16 cellular contexts compared by ENCODE assay signal in the genomic region with DNA sequence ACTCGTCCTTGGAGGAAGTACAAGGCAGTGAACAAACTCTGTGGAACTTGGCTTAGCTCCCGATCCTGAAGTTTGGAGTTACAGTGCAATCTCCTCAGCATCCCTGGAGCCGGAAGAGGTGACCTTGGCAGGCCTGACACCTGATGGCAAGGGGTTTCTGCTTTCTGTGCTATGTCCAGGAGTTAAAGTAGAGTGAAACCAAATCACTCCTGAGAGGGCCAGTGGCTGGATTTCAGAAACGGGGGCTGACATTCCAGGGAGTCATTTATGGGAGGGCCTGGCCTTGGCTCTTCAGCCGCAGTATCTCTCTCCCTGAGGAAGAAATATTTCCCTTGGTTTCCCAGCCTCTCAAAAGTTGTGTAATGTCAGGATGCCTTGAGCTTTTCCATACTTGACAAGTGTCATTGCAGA. TPM values are rescaled to one million over a fixed set of nuclear protein-coding genes. Genes with fewer than 3 reads are reported as not detected.
A peak's percentile ranks its signal among the peaks of the same experiment; 100 is the strongest.
DNase-seq lines count a peak whose midpoint lies in the region; ATAC-seq and TF ChIP-seq lines count a peak whose summit lies in the region.
"Had no signal": no experiment of that assay in that cellular context is flagged by ENCODE, and none has a peak within 500 bp of the region (broad histone marks: within the 10 kb centered on the region; RNA-seq: fewer than 3 reads in every experiment).

No MANE protein-coding gene starts in this region.

- H4K8ac ChIP-seq in neuronal stem cell (ENCODE audit: low read depth, low read length), result no peak overlapping the region

- no peak overlapping the region for H3K4me2 ChIP-seq in neuronal stem cell (ENCODE audit: insufficient read depth, low read length, poor library complexity, severe bottlenecking)

- H3K4me1 ChIP-seq in cardiac muscle cell (ENCODE audit: low read depth), result peaks cover 13% of the 10 kb centered on the region
- peaks cover 1 to 19% of the 10 kb centered on the region in 2 donors for H3K4me1 ChIP-seq in neuronal stem cell (ENCODE audit: control insufficient read depth in 2 of 2, insufficient read depth in 1 of 2, low read depth in 1 of 2, low read length in 2 of 2)
- H3K4me1 ChIP-seq in CD8-positive, alpha-beta T cell (ENCODE audit: insufficient read depth, low read length), result peaks cover 14% of the 10 kb centered on the region

- no peak overlapping the region for H2BK12ac ChIP-seq in neuronal stem cell (ENCODE audit: low read length)

- H2BK5ac ChIP-seq in neuronal stem cell (ENCODE audit: low read length), result no peak overlapping the region

- CTCF ChIA-PET in CD8-positive, alpha-beta T cell (lab: Charles Lee), result interaction anchor here (1.0 to 1.8 kb wide), 3 partner anchors 16 to 50 kb away, joined by 3 to 7 read pairs (median 4); no protein-coding TSS in a partner anchor

- no peak overlapping the region for H2BK120ac ChIP-seq in neuronal stem cell (ENCODE audit: low read depth, low read length)

- no peak overlapping the region for H3K9ac ChIP-seq in neuronal stem cell (ENCODE audit: low read depth, low read length, poor library complexity)
- H3K9ac ChIP-seq: BLaER1 had no signal

- H3K36me3 ChIP-seq in cardiac muscle cell (no peaks in the 10 kb centered on the region), neuronal stem cell (replicated peaks in 1 of 2; ENCODE audit: control insufficient read depth in 2 of 2, insufficient read depth in 2 of 2, low read length in 2 of 2) (no peaks in the 10 kb centered on the region)
- H3K36me3 ChIP-seq in CD8-positive, alpha-beta T cell (ENCODE audit: insufficient read depth, low read length), result no peaks in the 10 kb centered on the region
- H3K36me3 ChIP-seq: BLaER1, SJCRH30 had no signal

- DNase-seq in cardiac muscle cell (ENCODE audit: low read depth in 1 of 2, low spot score in 1 of 2) (peak; percentile 13 to 56), cardiac septum (ENCODE audit: low spot score) (no peak), fibroblast of peridontal ligament (ENCODE audit: extremely low read depth) (peak; percentile 40), neuronal stem cell (ENCODE audit: low spot score) (no peak), NOMO-1 (lab: John Stamatoyannopoulos, UW; ENCODE audit: unreplicated experiment in 2 of 2) (no peak), NCI-H524 treated with DMSO at 0.1 percent for 48 hours (lab: John Stamatoyannopoulos, UW) (no peak), NCI-H187 treated with DMSO at 0.1 percent for 48 hours (lab: John Stamatoyannopoulos, UW) (no peak)
- DNase-seq in CD8-positive, alpha-beta T cell, result no peak
- DNase-seq: DMS79, H9, Karpas-422, NCI-H1436, NCI-H2029, NCI-H345, SJCRH30 had no signal

- no peak overlapping the region for H3K23ac ChIP-seq in neuronal stem cell (ENCODE audit: low read depth, low read length, poor library complexity)

- H3K9me3 ChIP-seq in cardiac muscle cell (ENCODE audit: low read depth) (no peaks in the 10 kb centered on the region), neuronal stem cell (replicated peaks in 1 of 2; ENCODE audit: control insufficient read depth in 2 of 2, insufficient read depth in 1 of 2, low read depth in 1 of 2, low read length in 2 of 2) (no peaks in the 10 kb centered on the region)
- no peaks in the 10 kb centered on the region for H3K9me3 ChIP-seq in CD8-positive, alpha-beta T cell (ENCODE audit: low read length)
- H3K9me3 ChIP-seq: BLaER1, SJCRH30 had no signal

- H3K4me3 ChIP-seq in cardiac muscle cell (no peak overlapping the region), neuronal stem cell (ENCODE audit: low read length in 2 of 2) (no peak overlapping the region)
- no peak overlapping the region for H3K4me3 ChIP-seq in CD8-positive, alpha-beta T cell (ENCODE audit: low read depth, low read length)
- H3K4me3 ChIP-seq: SJCRH30 had no signal

- H3K27me3 Mint-ChIP-seq in CD8-positive, alpha-beta T cell (ENCODE audit: low read depth), result peaks cover 5% of the 10 kb centered on the region

- peaks cover 9% of the 10 kb centered on the region for H3K79me1 ChIP-seq in neuronal stem cell (ENCODE audit: low read depth, low read length)

- H4K91ac ChIP-seq in neuronal stem cell (ENCODE audit: low read depth, low read length, poor library complexity), result no peak overlapping the region

- no peaks in the 10 kb centered on the region for H3K9me3 Mint-ChIP-seq in CD8-positive, alpha-beta T cell
- H3K9me3 Mint-ChIP-seq: H9 had no signal

- no peak for ATAC-seq in CD8-positive, alpha-beta T cell

- POLR2A ChIA-PET in CD8-positive, alpha-beta T cell (lab: Charles Lee), result interaction anchor here (0.9 to 1.0 kb wide), 2 partner anchors 12 to 48 kb away, joined by 3 to 4 read pairs; no protein-coding TSS in a partner anchor

- no peak overlapping the region for H3K14ac ChIP-seq in neuronal stem cell (ENCODE audit: low read length)

- H2AK5ac ChIP-seq in neuronal stem cell (ENCODE audit: low read depth, low read length), result peak overlapping the region; percentile 12

- intact Hi-C loops in cardiac septum (cut with DNase I), result no loop called here
- intact Hi-C loops in CD8-positive, alpha-beta T cell (cut with DNase I, micrococcal nuclease), result no loop called here

- H3K36me3 Mint-ChIP-seq in CD8-positive, alpha-beta T cell, result no peaks in the 10 kb centered on the region

- H2AFZ ChIP-seq in neuronal stem cell (ENCODE audit: low read length), result no peak overlapping the region

- H3K27ac Mint-ChIP-seq in CD8-positive, alpha-beta T cell, result no peak overlapping the region

- peaks cover 22% of the 10 kb centered on the region for H3K4me1 Mint-ChIP-seq in CD8-positive, alpha-beta T cell (ENCODE audit: low read depth)

- no peak overlapping the region for H3K27ac ChIP-seq in cardiac muscle cell
- H3K27ac ChIP-seq in neuronal stem cell (replicated peaks; ENCODE audit: low read length), result no peak overlapping the region
- no peak overlapping the region for H3K27ac ChIP-seq in CD8-positive, alpha-beta T cell (ENCODE audit: low read depth, low read length)
- H3K27ac ChIP-seq: SJCRH30 had no signal

- H3K4me3 Mint-ChIP-seq in CD8-positive, alpha-beta T cell, result no peak overlapping the region
- H3K4me3 Mint-ChIP-seq: H9 had no signal

- WGBS in neuronal stem cell (ENCODE audit: extremely low coverage in 2 of 2, insufficient read length in 2 of 2, insufficient replicate concordance in 1 of 2), 2 donors, result no CpG with 5 or more reads among the region's 5 CpGs

- H3K18ac ChIP-seq in neuronal stem cell (ENCODE audit: low read length), result no peak overlapping the region

- no peak for TF ChIP-seq CTCF in cardiac muscle cell (IDR thresholded peaks at IDR 0.05; ENCODE audit: low read depth, low read length)
- TF ChIP-seq CTCF in CD8-positive, alpha-beta T cell (IDR thresholded peaks at IDR 0.05), result no peak

- H3K27me3 ChIP-seq in cardiac muscle cell (peaks cover 3% of the 10 kb centered on the region), neuronal stem cell (ENCODE audit: control insufficient read depth in 3 of 3, insufficient read depth in 3 of 3, low read depth in 1 of 3, low read length in 3 of 3) (peaks cover 0 to 75% (median 0%) of the 10 kb centered on the region in 3 experiments)
- H3K27me3 ChIP-seq in CD8-positive, alpha-beta T cell (ENCODE audit: insufficient read depth, low read length), result no peaks in the 10 kb centered on the region
- H3K27me3 ChIP-seq: BLaER1, SJCRH30 had no signal

- H3K4ac ChIP-seq in neuronal stem cell (ENCODE audit: low read length), result no peak overlapping the region

- no peak overlapping the region for H2BK15ac ChIP-seq in neuronal stem cell (ENCODE audit: low read length)

RNA-seq across cellular contexts. Expression of gene GRAMD1B, which starts 1.8 kb away (rescaled TPM):
- total RNA-seq in cardiac muscle cell (47.4 and 81.5 TPM in 2 replicates), cardiac septum (15.3 TPM)
- 15.5 and 25.5 TPM in 2 replicates for polyA plus RNA-seq in cardiac muscle cell
- 13.1 TPM for polyA plus RNA-seq in neuronal stem cell (2013, experiment 1 of 2)
- 12.8 TPM for polyA plus RNA-seq in neuronal stem cell (2013, experiment 2 of 2)
- total RNA-seq in CD8-positive, alpha-beta T cell, result 10 to 100 TPM; 18.6 to 20.7 TPM

Comparison
In these comparisons a context has a peak if more than half of its experiments do, and no peak if none do; other contexts are left out.
1. DNase-seq: peak in cardiac muscle cell (2 of 2) and fibroblast of peridontal ligament (single experiment); none in cardiac septum (single experiment), neuronal stem cell (single experiment), CD8-positive, alpha-beta T cell (0 of 7), NOMO-1 (0 of 2), NCI-H524 treated with DMSO at 0.1 percent for 48 hours (single experiment) and NCI-H187 treated with DMSO at 0.1 percent for 48 hours (single experiment).